Comparison of ENCODE assay signal across 28 cellular contexts in genomic region chr19:16295071-16295470, GRCh38.
"Had no signal": no experiment of that assay in that cellular context is flagged by ENCODE, and none has a peak within 500 bp of the region (broad histone marks: within the 10 kb centered on the region; RNA-seq: fewer than 3 reads in every experiment).

No MANE protein-coding gene starts in this region.

- H3K36me3 ChIP-seq: adrenal gland, breast epithelium, colonic mucosa, esophagus muscularis mucosa, upper lobe of right lung had no signal

- H3K27me3 Mint-ChIP-seq: activated B cell treated with CpG ODN at 0.5 μM for 24 hours; activated CD4-positive, alpha-beta T cell treated with anti-CD3 and anti-CD28 coated beads for 36 hours; activated naive CD8-positive, alpha-beta T cell; central memory CD8-positive, alpha-beta T cell; effector memory CD8-positive, alpha-beta T cell; memory B cell; T-helper 17 cell had no signal

- H3K27ac Mint-ChIP-seq: activated B cell treated with CpG ODN at 0.5 μM for 24 hours; activated CD4-positive, alpha-beta T cell treated with anti-CD3 and anti-CD28 coated beads for 36 hours; activated naive CD8-positive, alpha-beta T cell; activated T-helper 2 cell treated with anti-CD3 and anti-CD28 coated beads, Interferon-gamma antibody, Interleukin-2, Interleukin-4, amounts not matched to agents 10 μg/mL and 5 μg/mL and 100 μg/mL, durations not matched to agents 14 hours and 24 hours and 36 hours; memory B cell; stimulated activated naive B cell treated with anti-CD40 and anti-IgM and Interleukin-4, amounts not matched to agents 10 μg/mL and 1 μg/mL and 100 μg/mL, for 72 hours; T-helper 17 cell had no signal

- H3K4me3 ChIP-seq: adrenal gland, breast epithelium, colonic mucosa, dorsolateral prefrontal cortex, esophagus muscularis mucosa, upper lobe of right lung had no signal

- H3K4me3 Mint-ChIP-seq: activated B cell treated with CpG ODN at 0.5 μM for 24 hours; activated CD4-positive, alpha-beta T cell treated with anti-CD3 and anti-CD28 coated beads for 36 hours; activated naive CD8-positive, alpha-beta T cell; activated T-cell treated with anti-CD3 and anti-CD28 coated beads, Interleukin-2, amount 50 U/mL, for 4 hours; central memory CD8-positive, alpha-beta T cell; effector memory CD8-positive, alpha-beta T cell; memory B cell; stimulated activated naive B cell treated with anti-CD40 and anti-IgM and Interleukin-4, amounts not matched to agents 10 μg/mL and 1 μg/mL and 100 μg/mL, for 72 hours; T-helper 17 cell had no signal

- H3K36me3 Mint-ChIP-seq: activated naive CD8-positive, alpha-beta T cell; memory B cell; stimulated activated naive B cell treated with anti-CD40 and anti-IgM and Interleukin-4, amounts not matched to agents 10 μg/mL and 1 μg/mL and 100 μg/mL, for 72 hours had no signal

- DNase-seq: activated B cell treated with CpG ODN at 0.5 μM for 24 hours; activated CD4-positive, alpha-beta T cell treated with anti-CD3 and anti-CD28 coated beads for 36 hours; activated CD4-positive, alpha-beta T cell treated with anti-CD3 and anti-CD28 coated beads, Interleukin-2, amount 50 U/mL, for 4 hours; activated CD8-positive, alpha-beta memory T cell treated with anti-CD3 and anti-CD28 coated beads, Interleukin-2, amount 50 U/mL, for 48 hours; activated naive CD4-positive, alpha-beta T cell; activated T-cell treated with anti-CD3 and anti-CD28 coated beads, Interleukin-2, amount 50 U/mL, for 4 hours; adrenal gland; colonic mucosa; dorsolateral prefrontal cortex; effector memory CD8-positive, alpha-beta T cell; foreskin keratinocyte; glutamatergic neuron; hypothalamus; nucleus accumbens; posterior cingulate gyrus; stimulated activated CD4-positive, alpha-beta T cell treated with anti-CD3 and anti-CD28 coated beads, Interleukin-2, amount 100 ng/mL, for 48 hours; stimulated activated CD8-positive, alpha-beta memory T cell treated with anti-CD3 and anti-CD28 coated beads, Interleukin-4, amount 100 ng/mL, for 48 hours; stimulated activated naive B cell treated with anti-CD40 and anti-IgM and Interleukin-4, amounts not matched to agents 10 μg/mL and 1 μg/mL and 100 μg/mL, for 72 hours; SW 1271; T-helper 17 cell; upper lobe of right lung had no signal

- H3K4me1 Mint-ChIP-seq: activated B cell treated with CpG ODN at 0.5 μM for 24 hours; activated CD4-positive, alpha-beta T cell treated with anti-CD3 and anti-CD28 coated beads for 36 hours; stimulated activated naive B cell treated with anti-CD40 and anti-IgM and Interleukin-4, amounts not matched to agents 10 μg/mL and 1 μg/mL and 100 μg/mL, for 72 hours had no signal

- ATAC-seq: activated CD4-positive, alpha-beta T cell treated with anti-CD3 and anti-CD28 coated beads for 36 hours; activated T-cell treated with anti-CD3 and anti-CD28 coated beads, Interleukin-2, amount 50 U/mL, for 4 hours; effector memory CD8-positive, alpha-beta T cell; foreskin keratinocyte; sciatic nerve; stimulated activated naive B cell treated with anti-CD40 and anti-IgM and Interleukin-4, amounts not matched to agents 10 μg/mL and 1 μg/mL and 100 μg/mL, for 72 hours; T-helper 17 cell; upper lobe of right lung had no signal

- H3K27me3 ChIP-seq: adrenal gland, breast epithelium, colonic mucosa, esophagus muscularis mucosa, upper lobe of right lung had no signal

- H3K4me1 ChIP-seq: adrenal gland, breast epithelium, colonic mucosa, foreskin keratinocyte, upper lobe of right lung had no signal

- H3K9me3 ChIP-seq: adrenal gland, breast epithelium, colonic mucosa, esophagus muscularis mucosa, upper lobe of right lung had no signal

- H3K9me3 Mint-ChIP-seq: activated B cell treated with CpG ODN at 0.5 μM for 24 hours; activated T-cell treated with anti-CD3 and anti-CD28 coated beads, Interleukin-2, amount 50 U/mL, for 4 hours; activated T-helper 2 cell treated with anti-CD3 and anti-CD28 coated beads, Interferon-gamma antibody, Interleukin-2, Interleukin-4, amounts not matched to agents 10 μg/mL and 5 μg/mL and 100 μg/mL, durations not matched to agents 14 hours and 24 hours and 36 hours; central memory CD8-positive, alpha-beta T cell; effector memory CD8-positive, alpha-beta T cell; stimulated activated naive B cell treated with anti-CD40 and anti-IgM and Interleukin-4, amounts not matched to agents 10 μg/mL and 1 μg/mL and 100 μg/mL, for 72 hours had no signal

- H3K27ac ChIP-seq: colonic mucosa, foreskin keratinocyte, upper lobe of right lung had no signal
